ENCODE assay signal across 8 cellular contexts in the genomic region with DNA sequence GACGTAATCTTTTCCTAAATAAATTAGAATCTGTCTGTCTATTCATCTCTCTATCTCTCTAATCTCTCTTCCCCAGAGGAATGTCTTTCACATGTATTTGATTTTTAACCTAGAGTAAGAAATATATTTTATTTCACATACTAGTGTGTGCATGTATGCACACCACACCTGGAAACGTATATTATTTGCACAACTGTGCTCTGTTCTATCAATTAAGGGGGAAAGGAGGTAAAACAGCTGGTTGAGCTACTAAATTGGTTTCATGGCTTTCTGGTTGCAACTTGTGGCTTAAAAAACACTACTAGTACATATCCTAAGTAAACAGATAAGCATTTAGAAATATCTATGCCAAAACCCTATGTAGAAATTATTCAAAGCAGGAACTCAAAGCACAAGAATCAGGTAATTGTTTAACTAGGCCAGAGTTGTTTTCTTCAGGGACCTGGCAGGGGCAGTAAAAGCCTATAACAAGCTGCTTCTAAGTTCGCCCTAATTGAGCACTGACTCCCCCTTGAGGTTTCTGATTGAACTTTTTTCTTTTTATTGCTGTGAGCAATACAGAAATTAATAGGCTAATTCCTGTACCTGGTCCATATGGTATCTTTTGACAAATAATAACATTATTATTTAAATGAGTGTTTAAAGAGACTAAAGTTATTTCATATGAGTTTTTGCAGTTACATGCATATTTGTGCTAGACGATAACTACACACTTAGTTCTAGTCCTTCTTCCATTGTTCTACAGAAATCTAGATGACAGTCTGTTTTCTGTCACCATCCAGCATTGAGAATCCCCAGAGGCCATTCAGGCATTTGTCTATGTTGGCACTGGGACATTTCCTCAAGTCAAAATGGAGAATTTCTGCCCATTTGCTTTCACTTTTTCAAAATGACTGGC.
DNase-seq lines count a peak whose midpoint lies in the region; ATAC-seq and TF ChIP-seq lines count a peak whose summit lies in the region.

No MANE protein-coding gene starts in this region.

- no peak overlapping the region for H3K23ac ChIP-seq in mesendoderm (ENCODE audit: low read length)

- H2BK15ac ChIP-seq in mesendoderm (replicated peaks; ENCODE audit: low read depth) = no peak overlapping the region

- H3K27ac ChIP-seq in HL-60 (replicated peaks) (no peak overlapping the region), mesendoderm (ENCODE audit: low read depth, low read length) (no peak overlapping the region)

- no peak overlapping the region for H3K4ac ChIP-seq in mesendoderm (ENCODE audit: low read depth, low read length)

- H3K79me1 ChIP-seq in mesendoderm (ENCODE audit: low read length) = no peaks in the 10 kb centered on the region

- H2BK120ac ChIP-seq in mesendoderm (ENCODE audit: low read depth, low read length) = no peak overlapping the region

- ATAC-seq in GM21526 (IDR thresholded peaks at IDR 0.05; ENCODE audit: low FRiP score, unreplicated experiment) = peak; percentile 91

- TF ChIP-seq CTCF in HL-60 (IDR thresholded peaks at IDR 0.05; ENCODE audit: insufficient read depth, low read length) = peak; percentile 68
- peak; percentile 72 for TF ChIP-seq CTCF in choroid plexus epithelial cell (conservative IDR thresholded peaks at IDR 0.05; ENCODE audit: low read depth, low read length)

- H4K5ac ChIP-seq in mesendoderm (ENCODE audit: low read length) = no peak overlapping the region

- H3K4me2 ChIP-seq in mesendoderm (ENCODE audit: low read length) = no peak overlapping the region

- no peak overlapping the region for H3K4me3 Mint-ChIP-seq in activated T-helper 1 cell treated with anti-CD3 and anti-CD28 coated beads, Interleukin-12 subunit alpha, Interleukin-12 subunit beta, Interleukin-2, Interleukin-4 antibody, amounts not matched to agents 30 ng/mL and 10 ng/mL and 1 ng/mL, durations not matched to agents 14 hours and 24 hours and 36 hours

- no peak overlapping the region for H3K9ac ChIP-seq in mesendoderm (ENCODE audit: low read length)

- peaks cover 3% of the 10 kb centered on the region for H3K27me3 ChIP-seq in HL-60 (ENCODE audit: insufficient read depth, poor library complexity, severe bottlenecking)
- no peaks in the 10 kb centered on the region for H3K27me3 ChIP-seq in mesendoderm (ENCODE audit: insufficient read depth, low read length, poor library complexity)

- no peak overlapping the region for H3K56ac ChIP-seq in mesendoderm (ENCODE audit: low read length)

- no peaks in the 10 kb centered on the region for H3K79me2 ChIP-seq in mesendoderm (ENCODE audit: control insufficient read depth, insufficient read depth, low read length)

- no peaks in the 10 kb centered on the region for H3K36me3 Mint-ChIP-seq in activated T-helper 1 cell treated with anti-CD3 and anti-CD28 coated beads, Interleukin-12 subunit alpha, Interleukin-12 subunit beta, Interleukin-2, Interleukin-4 antibody, amounts not matched to agents 30 ng/mL and 10 ng/mL and 1 ng/mL, durations not matched to agents 14 hours and 24 hours and 36 hours (ENCODE audit: low read depth)

- DNase-seq in GF-D8 (lab: John Stamatoyannopoulos, UW) (peak; percentile 21), HL-60 (ENCODE audit: low read depth in 1 of 2, low spot score in 1 of 2) (peak in 1 of 2 experiments; percentile 11), NCI-H774 (lab: John Stamatoyannopoulos, UW) (peak; percentile 71), choroid plexus epithelial cell (ENCODE audit: low read depth) (peak; percentile 72), mesendoderm (peak; percentile 71)
- DNase-seq in activated CD8-positive, alpha-beta memory T cell treated with anti-CD3 and anti-CD28 coated beads for 24 hours = no peak
- DNase-seq in activated T-helper 1 cell treated with anti-CD3 and anti-CD28 coated beads, Interleukin-12 subunit alpha, Interleukin-12 subunit beta, Interleukin-2, Interleukin-4 antibody, amounts not matched to agents 30 ng/mL and 10 ng/mL and 1 ng/mL, durations not matched to agents 14 hours and 24 hours and 36 hours (ENCODE audit: low spot score) = no peak

- intact Hi-C loops in activated T-helper 1 cell treated with anti-CD3 and anti-CD28 coated beads, Interleukin-12 subunit alpha, Interleukin-12 subunit beta, Interleukin-2, Interleukin-4 antibody, amounts not matched to agents 30 ng/mL and 10 ng/mL and 1 ng/mL, durations not matched to agents 14 hours and 24 hours and 36 hours (cut with micrococcal nuclease) = loop anchor here (1.0 kb wide), 1 partner anchor 37 kb away; no protein-coding TSS in a partner anchor

- no peak overlapping the region for H2AK5ac ChIP-seq in mesendoderm (ENCODE audit: low read length)

- H3K9me3 Mint-ChIP-seq in activated T-helper 1 cell treated with anti-CD3 and anti-CD28 coated beads, Interleukin-12 subunit alpha, Interleukin-12 subunit beta, Interleukin-2, Interleukin-4 antibody, amounts not matched to agents 30 ng/mL and 10 ng/mL and 1 ng/mL, durations not matched to agents 14 hours and 24 hours and 36 hours = no peaks in the 10 kb centered on the region

- no peak overlapping the region for H3K27ac Mint-ChIP-seq in activated T-helper 1 cell treated with anti-CD3 and anti-CD28 coated beads, Interleukin-12 subunit alpha, Interleukin-12 subunit beta, Interleukin-2, Interleukin-4 antibody, amounts not matched to agents 30 ng/mL and 10 ng/mL and 1 ng/mL, durations not matched to agents 14 hours and 24 hours and 36 hours

- H3K36me3 ChIP-seq in mesendoderm (ENCODE audit: control insufficient read depth, insufficient read depth, low read length) = no peaks in the 10 kb centered on the region

- H3K4me1 Mint-ChIP-seq in activated T-helper 1 cell treated with anti-CD3 and anti-CD28 coated beads, Interleukin-12 subunit alpha, Interleukin-12 subunit beta, Interleukin-2, Interleukin-4 antibody, amounts not matched to agents 30 ng/mL and 10 ng/mL and 1 ng/mL, durations not matched to agents 14 hours and 24 hours and 36 hours (ENCODE audit: low read depth) = no peaks in the 10 kb centered on the region

- H3K4me1 ChIP-seq in mesendoderm (ENCODE audit: control insufficient read depth, low read depth, low read length) = no peaks in the 10 kb centered on the region

- no CpG with 5 or more reads among the region's 4 CpGs for WGBS in mesendoderm (ENCODE audit: extremely low coverage, insufficient coverage, low lambda C conversion rate)

- no peak overlapping the region for H3K18ac ChIP-seq in mesendoderm (ENCODE audit: low read length)

- peaks cover 3% of the 10 kb centered on the region for H3K27me3 Mint-ChIP-seq in activated T-helper 1 cell treated with anti-CD3 and anti-CD28 coated beads, Interleukin-12 subunit alpha, Interleukin-12 subunit beta, Interleukin-2, Interleukin-4 antibody, amounts not matched to agents 30 ng/mL and 10 ng/mL and 1 ng/mL, durations not matched to agents 14 hours and 24 hours and 36 hours (ENCODE audit: insufficient read depth)

- H3K4me3 ChIP-seq in HL-60 (replicated peaks; ENCODE audit: insufficient read depth, low read length) (no peak overlapping the region), choroid plexus epithelial cell (ENCODE audit: low read depth, low read length) (no peak overlapping the region), mesendoderm (ENCODE audit: low read length) (no peak overlapping the region)

- no peak overlapping the region for H4K8ac ChIP-seq in mesendoderm (ENCODE audit: low read depth, low read length)

- H2BK5ac ChIP-seq in mesendoderm (ENCODE audit: low read length) = no peak overlapping the region

Comparison
In these comparisons a context has a peak if more than half of its experiments do, and no peak if none do; other contexts are left out.
1. DNase-seq: peak in GF-D8 (single experiment), NCI-H774 (single experiment), choroid plexus epithelial cell (single experiment) and mesendoderm (single experiment); none in activated CD8-positive, alpha-beta memory T cell treated with anti-CD3 and anti-CD28 coated beads for 24 hours (single experiment) and activated T-helper 1 cell treated with anti-CD3 and anti-CD28 coated beads, Interleukin-12 subunit alpha, Interleukin-12 subunit beta, Interleukin-2, Interleukin-4 antibody, amounts not matched to agents 30 ng/mL and 10 ng/mL and 1 ng/mL, durations not matched to agents 14 hours and 24 hours and 36 hours (single experiment).